19 cellular contexts compared by ENCODE assay signal in the genomic region with DNA sequence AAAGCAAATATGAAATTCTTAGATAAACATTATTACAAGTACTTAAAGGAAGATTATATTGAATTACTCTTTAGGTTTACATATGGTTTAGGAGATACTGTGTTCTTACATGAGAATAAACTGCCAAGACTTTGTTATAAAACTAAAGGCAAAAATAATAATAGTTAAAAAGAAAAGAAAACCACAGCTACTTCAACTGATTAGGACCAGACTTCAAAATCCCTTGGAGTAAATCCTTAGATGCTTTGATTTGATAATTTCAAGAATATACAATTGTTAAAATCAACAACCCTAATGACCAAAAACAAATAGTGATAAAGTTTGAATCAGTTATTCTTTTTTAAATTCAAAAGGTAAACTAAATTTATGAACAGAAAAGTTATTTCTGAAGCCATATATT.
DNase-seq lines count a peak whose midpoint lies in the region; FAIRE-seq and TF ChIP-seq lines count a peak whose summit lies in the region.
"Had no signal": no experiment of that assay in that cellular context is flagged by ENCODE, and none has a peak within 500 bp of the region (broad histone marks: within the 10 kb centered on the region; RNA-seq: fewer than 3 reads in every experiment).

No MANE protein-coding gene starts in this region.

- no peak overlapping the region for H3K27ac ChIP-seq in HEK293 (ENCODE audit: extremely low read depth, low read depth, low read length)
- no peak overlapping the region for H3K27ac ChIP-seq in osteoblast (ENCODE audit: low read depth, low read length)
- no peak overlapping the region for H3K27ac ChIP-seq in CD4-positive, alpha-beta memory T cell (ENCODE audit: low read depth, low read length)
- H3K27ac ChIP-seq: 22Rv1; BLaER1 treated with 17β-estradiol and CSF1 and Interleukin-3, amounts not matched to agents 10 nM and 100 nM; C4-2B had no signal

- CTCF ChIA-PET in HEK293 (lab: Yijun Ruan, JAX), result no interaction called here
- CTCF ChIA-PET in CD4-positive, alpha-beta memory T cell (lab: Charles Lee; ENCODE audit: partially characterized antibody), result no interaction called here

- H4K20me1 ChIP-seq in osteoblast (ENCODE audit: insufficient read depth, low read length), result no peaks in the 10 kb centered on the region
- H4K20me1 ChIP-seq: BLaER1 treated with 17β-estradiol and CSF1 and Interleukin-3, amounts not matched to agents 10 nM and 100 nM had no signal

- no peaks in the 10 kb centered on the region for H3K4me1 Mint-ChIP-seq in CD4-positive, alpha-beta memory T cell
- H3K4me1 Mint-ChIP-seq: B cell; CD8-positive, alpha-beta memory T cell had no signal

- no peak overlapping the region for H3K4me2 ChIP-seq in osteoblast (ENCODE audit: insufficient read depth, low read length)
- H3K4me2 ChIP-seq: BLaER1 treated with 17β-estradiol and CSF1 and Interleukin-3, amounts not matched to agents 10 nM and 100 nM had no signal

- H3K9me3 Mint-ChIP-seq in CD4-positive, alpha-beta memory T cell, result peaks cover 0 to 5% (median 1%) of the 10 kb centered on the region in 8 donors

- no peak for DNase-seq in Ammon's horn (ENCODE audit: low spot score)
- no peak for DNase-seq in osteoblast (ENCODE audit: insufficient read length, low spot score, missing footprints)
- DNase-seq in CD4-positive, alpha-beta memory T cell, result no peak
- DNase-seq: ACHN; CD4-positive, alpha-beta T cell; CD8-positive, alpha-beta memory T cell; COR-L47; DMS79 treated with DMSO at 0.1 percent for 48 hours; GF-D8 had no signal

- no peak overlapping the region for H3K4me3 ChIP-seq in HEK293 (ENCODE audit: low read depth, low read length)
- no peak overlapping the region for H3K4me3 ChIP-seq in osteoblast (ENCODE audit: insufficient read depth, low read length)
- no peak overlapping the region for H3K4me3 ChIP-seq in CD4-positive, alpha-beta memory T cell (ENCODE audit: low read length in 2 of 2)
- H3K4me3 ChIP-seq: BLaER1 treated with 17β-estradiol and CSF1 and Interleukin-3, amounts not matched to agents 10 nM and 100 nM had no signal

- no peaks in the 10 kb centered on the region for H3K27me3 Mint-ChIP-seq in CD4-positive, alpha-beta memory T cell
- H3K27me3 Mint-ChIP-seq: B cell; CD4-positive, alpha-beta T cell; CD8-positive, alpha-beta memory T cell had no signal

- no peak overlapping the region for H3K4me3 Mint-ChIP-seq in CD4-positive, alpha-beta memory T cell
- H3K4me3 Mint-ChIP-seq: B cell; CD4-positive, alpha-beta T cell; CD8-positive, alpha-beta memory T cell had no signal

- H3K79me2 ChIP-seq in osteoblast (ENCODE audit: insufficient read depth, low read length), result no peaks in the 10 kb centered on the region

- no peaks in the 10 kb centered on the region for H3K36me3 Mint-ChIP-seq in CD4-positive, alpha-beta memory T cell

- H3K27ac Mint-ChIP-seq in CD4-positive, alpha-beta memory T cell, result no peak overlapping the region
- H3K27ac Mint-ChIP-seq: B cell; CD4-positive, alpha-beta T cell; CD8-positive, alpha-beta memory T cell had no signal

- TF ChIP-seq CTCF in HEK293 (tag by site-specific recombination; IDR thresholded peaks at IDR 0.05) (no peak), osteoblast (IDR thresholded peaks at IDR 0.05; ENCODE audit: extremely low read depth, low read depth, low read length) (no peak)

- no peaks in the 10 kb centered on the region for H3K27me3 ChIP-seq in osteoblast (ENCODE audit: insufficient read depth, low read length)
- H3K27me3 ChIP-seq in CD4-positive, alpha-beta memory T cell (ENCODE audit: insufficient read depth, low read length), result no peaks in the 10 kb centered on the region
- H3K27me3 ChIP-seq: BLaER1 treated with 17β-estradiol and CSF1 and Interleukin-3, amounts not matched to agents 10 nM and 100 nM had no signal

- H3K36me3 ChIP-seq in HEK293 (ENCODE audit: control insufficient read depth in 2 of 2, insufficient read depth in 1 of 2, low read length in 2 of 2) (no peaks in the 10 kb centered on the region), osteoblast (ENCODE audit: insufficient read depth, low read length) (no peaks in the 10 kb centered on the region)
- no peaks in the 10 kb centered on the region for H3K36me3 ChIP-seq in CD4-positive, alpha-beta memory T cell (ENCODE audit: insufficient read depth, low read length)
- H3K36me3 ChIP-seq: BLaER1 treated with 17β-estradiol and CSF1 and Interleukin-3, amounts not matched to agents 10 nM and 100 nM had no signal

- FAIRE-seq in A204.1 (lab: Jason Lieb, UNC) (peak; percentile 40), colon (lab: Jason Lieb, UNC) (peak; percentile 10)
- FAIRE-seq: G401.6, GM12891, GM19239 had no signal

- H3K4me1 ChIP-seq in HEK293 (ENCODE audit: control insufficient read depth, insufficient read depth, low read length) (no peaks in the 10 kb centered on the region), osteoblast (ENCODE audit: insufficient read depth, low read length) (no peaks in the 10 kb centered on the region)
- no peaks in the 10 kb centered on the region for H3K4me1 ChIP-seq in CD4-positive, alpha-beta memory T cell (ENCODE audit: insufficient read depth, low read length)
- H3K4me1 ChIP-seq: BLaER1 treated with 17β-estradiol and CSF1 and Interleukin-3, amounts not matched to agents 10 nM and 100 nM had no signal

- POLR2A ChIA-PET in HEK293 (lab: Yijun Ruan, JAX), result no interaction called here
- POLR2A ChIA-PET in CD4-positive, alpha-beta memory T cell (lab: Charles Lee; ENCODE audit: partially characterized antibody), result no interaction called here

- intact Hi-C loops in CD4-positive, alpha-beta memory T cell (cut with micrococcal nuclease), result no loop called here

- H3K9me3 ChIP-seq in HEK293 (ENCODE audit: control insufficient read depth, insufficient read depth, low read depth, low read length), result no peaks in the 10 kb centered on the region
- H3K9me3 ChIP-seq in osteoblast (ENCODE audit: low read depth, low read length), result peaks cover 3% of the 10 kb centered on the region
- H3K9me3 ChIP-seq in CD4-positive, alpha-beta memory T cell (ENCODE audit: control insufficient read depth in 1 of 2, low read length in 2 of 2), result no peaks in the 10 kb centered on the region
- H3K9me3 ChIP-seq: BLaER1 treated with 17β-estradiol and CSF1 and Interleukin-3, amounts not matched to agents 10 nM and 100 nM had no signal

- no peak overlapping the region for H2AFZ ChIP-seq in osteoblast (ENCODE audit: low read length)

TF ChIP-seq in HEK293, 187 proteins besides CTCF, POLR2A, EP300 and RAD21:
- peak; percentile 78; the same call in 1 of the 2 replicates for TF ChIP-seq ZNF10 (tag by site-specific recombination; IDR thresholded peaks at IDR 0.05)
- no peak for TF ChIP-seq ZNF660 (tag by site-specific recombination; IDR thresholded peaks at IDR 0.05)
